ENCODE assay signal across 33 cellular contexts in the genomic region with DNA sequence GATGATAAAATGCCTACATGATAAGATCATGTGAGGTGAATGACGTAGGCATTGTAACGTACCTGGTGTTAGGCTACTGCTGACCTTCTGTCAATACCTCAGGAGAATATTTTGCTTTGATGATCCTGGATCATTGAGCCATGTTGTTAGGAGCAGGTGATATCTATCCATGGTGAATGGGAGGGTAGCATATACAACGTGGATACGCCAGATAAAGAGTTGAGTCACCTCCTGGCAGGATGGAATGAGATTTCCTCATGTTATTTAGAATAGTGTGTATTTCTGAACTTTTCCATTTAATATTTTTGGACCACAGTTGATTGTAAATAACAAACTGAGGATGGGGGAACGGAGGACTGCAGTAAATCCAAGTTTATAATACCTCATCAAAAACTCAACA.
"Had no signal": no experiment of that assay in that cellular context is flagged by ENCODE, and none has a peak within 500 bp of the region (broad histone marks: within the 10 kb centered on the region; RNA-seq: fewer than 3 reads in every experiment).

No MANE protein-coding gene starts in this region.

- H3K9me3 ChIP-seq: ascending aorta, esophagus squamous epithelium had no signal

- H3K4me3 ChIP-seq: ascending aorta, coronary artery, esophagus squamous epithelium had no signal

- H3K4me1 Mint-ChIP-seq: activated B cell treated with CpG ODN at 0.5 μM for 24 hours; activated CD8-positive, alpha-beta memory T cell treated with anti-CD3 and anti-CD28 coated beads, Interleukin-2, amount 10 ng/mL, durations not matched to agents 7 days and 5 days; activated naive CD4-positive, alpha-beta T cell treated with anti-CD3 and anti-CD28 coated beads, Interleukin-2, amount 10 ng/mL, durations not matched to agents 7 days and 5 days; activated naive CD8-positive, alpha-beta T cell treated with anti-CD3 and anti-CD28 coated beads, Interleukin-2, amount 10 ng/mL, durations not matched to agents 7 days and 5 days; central memory CD8-positive, alpha-beta T cell had no signal

- DNase-seq: activated B cell treated with CpG ODN at 0.5 μM for 24 hours; activated CD4-positive, alpha-beta T cell treated with anti-CD3 and anti-CD28 coated beads for 48 hours; activated CD4-positive, alpha-beta T cell treated with anti-CD3 and anti-CD28 coated beads, Interleukin-2, amount 50 U/mL, for 1 hour; activated CD4-positive, alpha-beta T cell treated with anti-CD3 and anti-CD28 coated beads, Interleukin-2, amount 50 U/mL, for 48 hours; activated CD8-positive, alpha-beta memory T cell treated with anti-CD3 and anti-CD28 coated beads, Interleukin-2, amount 10 ng/mL, durations not matched to agents 7 days and 5 days; activated CD8-positive, alpha-beta memory T cell treated with anti-CD3 and anti-CD28 coated beads, Interleukin-2, amount 50 U/mL, for 4 hours; activated CD8-positive, alpha-beta T cell treated with anti-CD3 and anti-CD28 coated beads, Interleukin-2, amount 10 ng/mL, durations not matched to agents 7 days and 5 days; activated gamma-delta T cell; activated naive CD4-positive, alpha-beta T cell; activated naive CD4-positive, alpha-beta T cell treated with anti-CD3 and anti-CD28 coated beads, Interleukin-2, amount 10 ng/mL, durations not matched to agents 7 days and 5 days; activated naive CD8-positive, alpha-beta T cell treated with anti-CD3 and anti-CD28 coated beads, Interleukin-2, amount 10 ng/mL, durations not matched to agents 7 days and 5 days; activated T-cell treated with anti-CD3 and anti-CD28 coated beads, Interleukin-2, amount 50 U/mL, for 1 hour; activated T-cell treated with anti-CD3 and anti-CD28 coated beads, Interleukin-2, amount 50 U/mL, for 48 hours; brain microvascular endothelial cell; effector CD4-positive, alpha-beta T cell; effector memory CD8-positive, alpha-beta T cell; esophagus squamous epithelium; foreskin fibroblast; head of caudate nucleus; SW 1271; T-cell; T1000; WERI-Rb-1 had no signal

- H3K4me1 ChIP-seq: ascending aorta, esophagus squamous epithelium had no signal

- H3K27ac ChIP-seq: ascending aorta, brain microvascular endothelial cell, coronary artery, epithelial cell of prostate, esophagus squamous epithelium, WERI-Rb-1 had no signal

- H3K4me3 Mint-ChIP-seq: activated B cell treated with CpG ODN at 0.5 μM for 24 hours; activated CD8-positive, alpha-beta memory T cell treated with anti-CD3 and anti-CD28 coated beads, Interleukin-2, amount 10 ng/mL, durations not matched to agents 7 days and 5 days; activated CD8-positive, alpha-beta T cell treated with anti-CD3 and anti-CD28 coated beads, Interleukin-2, amount 10 ng/mL, durations not matched to agents 7 days and 5 days; activated naive CD4-positive, alpha-beta T cell treated with anti-CD3 and anti-CD28 coated beads, Interleukin-2, amount 10 ng/mL, durations not matched to agents 7 days and 5 days; activated naive CD8-positive, alpha-beta T cell treated with anti-CD3 and anti-CD28 coated beads, Interleukin-2, amount 10 ng/mL, durations not matched to agents 7 days and 5 days; central memory CD8-positive, alpha-beta T cell; dendritic cell treated with granulocyte-macrophage colony-stimulating factor and Interleukin-4, amounts not matched to agents 40 ng/mL and 50 ng/mL, for 4 days; effector memory CD8-positive, alpha-beta T cell; T-cell; T-helper 1 cell treated with Interleukin-12 subunit alpha and Interleukin-12 subunit beta and Interleukin-4 antibody, amounts not matched to agents 30 μg/mL and 1 μg/mL, for 36 hours had no signal

- H3K27ac Mint-ChIP-seq: activated B cell treated with CpG ODN at 0.5 μM for 24 hours; activated CD8-positive, alpha-beta memory T cell treated with anti-CD3 and anti-CD28 coated beads, Interleukin-2, amount 10 ng/mL, durations not matched to agents 7 days and 5 days; activated CD8-positive, alpha-beta T cell treated with anti-CD3 and anti-CD28 coated beads, Interleukin-2, amount 10 ng/mL, durations not matched to agents 7 days and 5 days; activated naive CD4-positive, alpha-beta T cell treated with anti-CD3 and anti-CD28 coated beads, Interleukin-2, amount 10 ng/mL, durations not matched to agents 7 days and 5 days; activated naive CD4-positive, alpha-beta T cell treated with anti-CD3 and anti-CD28 coated beads, Interleukin-2, amount 50 U/mL, for 72 hours; activated naive CD8-positive, alpha-beta T cell treated with anti-CD3 and anti-CD28 coated beads, Interleukin-2, amount 10 ng/mL, durations not matched to agents 7 days and 5 days; dendritic cell treated with granulocyte-macrophage colony-stimulating factor and Interleukin-4, amounts not matched to agents 40 ng/mL and 50 ng/mL, for 4 days; effector memory CD8-positive, alpha-beta T cell; T-cell; T-helper 1 cell treated with Interleukin-12 subunit alpha and Interleukin-12 subunit beta and Interleukin-4 antibody, amounts not matched to agents 30 μg/mL and 1 μg/mL, for 36 hours had no signal

- H3K27me3 Mint-ChIP-seq: activated B cell treated with CpG ODN at 0.5 μM for 24 hours; activated CD8-positive, alpha-beta memory T cell treated with anti-CD3 and anti-CD28 coated beads, Interleukin-2, amount 10 ng/mL, durations not matched to agents 7 days and 5 days; activated naive CD4-positive, alpha-beta T cell treated with anti-CD3 and anti-CD28 coated beads, Interleukin-2, amount 10 ng/mL, durations not matched to agents 7 days and 5 days; activated naive CD8-positive, alpha-beta T cell treated with anti-CD3 and anti-CD28 coated beads, Interleukin-2, amount 10 ng/mL, durations not matched to agents 7 days and 5 days; central memory CD8-positive, alpha-beta T cell; dendritic cell treated with granulocyte-macrophage colony-stimulating factor and Interleukin-4, amounts not matched to agents 40 ng/mL and 50 ng/mL, for 4 days; effector memory CD8-positive, alpha-beta T cell; T-cell had no signal

- FAIRE-seq: bronchial epithelial cell, frontal cortex had no signal

- H3K27me3 ChIP-seq: ascending aorta, brain microvascular endothelial cell, esophagus squamous epithelium had no signal

- H3K36me3 ChIP-seq: brain microvascular endothelial cell, WERI-Rb-1 had no signal

- ATAC-seq: activated CD4-positive, CD25-positive, alpha-beta regulatory T cell treated with anti-CD3 and anti-CD28 coated beads, Interleukin-2, amount 50 U/mL, for 24 hours; activated CD8-positive, alpha-beta memory T cell treated with anti-CD3 and anti-CD28 coated beads, Interleukin-2, amount 10 ng/mL, durations not matched to agents 7 days and 5 days; activated CD8-positive, alpha-beta T cell treated with anti-CD3 and anti-CD28 coated beads, Interleukin-2, amount 10 ng/mL, durations not matched to agents 7 days and 5 days; activated naive CD4-positive, alpha-beta T cell treated with anti-CD3 and anti-CD28 coated beads, Interleukin-2, amount 50 U/mL, for 72 hours; effector memory CD8-positive, alpha-beta T cell; T-cell had no signal
